Comparison of ENCODE assay signal across 8 cellular contexts in genomic region chr6:158040804-158041347, GRCh38. TPM values are rescaled to one million over a fixed set of nuclear protein-coding genes. Genes with fewer than 3 reads are reported as not detected.
DNase-seq lines count a peak whose midpoint lies in the region; ATAC-seq lines count a peak whose summit lies in the region.

No MANE protein-coding gene starts in this region.

- H3K27ac ChIP-seq in skin epidermis: peak overlapping the region in 12 of 21 experiments; percentile 10 to 81 (median 64)

- intact Hi-C loops in activated T-helper 2 cell treated with anti-CD3 and anti-CD28 coated beads, Interferon-gamma antibody, Interleukin-2, Interleukin-4, amounts not matched to agents 10 μg/mL and 5 μg/mL and 100 μg/mL, durations not matched to agents 14 hours and 24 hours and 36 hours (cut with micrococcal nuclease): no loop called here

- H3K4me1 ChIP-seq in HAP-1: no peaks in the 10 kb centered on the region; the same call in 1 of the 2 replicates

- DNase-seq in H7 (peak; percentile 26), glomerular visceral epithelial cell (ENCODE audit: extremely low spot score) (peak; percentile 77), SW 1271 (lab: John Stamatoyannopoulos, UW) (no peak), HAP-1 (ENCODE audit: low spot score in 2 of 2) (no peak), Kasumi-1 (lab: John Stamatoyannopoulos, UW) (no peak)
- no peak for DNase-seq in activated T-helper 2 cell treated with anti-CD3 and anti-CD28 coated beads, Interferon-gamma antibody, Interleukin-2, Interleukin-4, amounts not matched to agents 10 μg/mL and 5 μg/mL and 100 μg/mL, durations not matched to agents 14 hours and 24 hours and 36 hours (ENCODE audit: low spot score)

- H3K9me3 Mint-ChIP-seq in activated T-helper 2 cell treated with anti-CD3 and anti-CD28 coated beads, Interferon-gamma antibody, Interleukin-2, Interleukin-4, amounts not matched to agents 10 μg/mL and 5 μg/mL and 100 μg/mL, durations not matched to agents 14 hours and 24 hours and 36 hours: peaks cover 4% of the 10 kb centered on the region

- in situ Hi-C loops in HAP-1 (cut with MboI; ENCODE audit: low sequenced_read_pairs): no loop called here

- no peak overlapping the region for H3K4me3 ChIP-seq in H7 (ENCODE audit: insufficient read depth, low read depth, low read length)
- no peak overlapping the region for H3K4me3 ChIP-seq in skin epidermis
- H3K4me3 ChIP-seq in HAP-1: no peak overlapping the region

- no peaks in the 10 kb centered on the region for H3K27me3 Mint-ChIP-seq in activated T-helper 2 cell treated with anti-CD3 and anti-CD28 coated beads, Interferon-gamma antibody, Interleukin-2, Interleukin-4, amounts not matched to agents 10 μg/mL and 5 μg/mL and 100 μg/mL, durations not matched to agents 14 hours and 24 hours and 36 hours (ENCODE audit: low read depth)

- H3K36me3 Mint-ChIP-seq in activated T-helper 2 cell treated with anti-CD3 and anti-CD28 coated beads, Interferon-gamma antibody, Interleukin-2, Interleukin-4, amounts not matched to agents 10 μg/mL and 5 μg/mL and 100 μg/mL, durations not matched to agents 14 hours and 24 hours and 36 hours (ENCODE audit: low read depth): peaks cover 34% of the 10 kb centered on the region

- H3K27me3 ChIP-seq in H7 (ENCODE audit: control insufficient read depth, insufficient read depth, low read length): no peaks in the 10 kb centered on the region
- no peaks in the 10 kb centered on the region for H3K27me3 ChIP-seq in HAP-1 (ENCODE audit: low read depth)

- H3K36me3 ChIP-seq in H7 (replicated peaks; ENCODE audit: control insufficient read depth, insufficient read depth, low read length): no peaks in the 10 kb centered on the region; the same call in none of the 2 replicates
- H3K36me3 ChIP-seq in HAP-1 (replicated peaks): no peaks in the 10 kb centered on the region

- peak overlapping the region; percentile 43 for H3K27ac Mint-ChIP-seq in activated T-helper 2 cell treated with anti-CD3 and anti-CD28 coated beads, Interferon-gamma antibody, Interleukin-2, Interleukin-4, amounts not matched to agents 10 μg/mL and 5 μg/mL and 100 μg/mL, durations not matched to agents 14 hours and 24 hours and 36 hours

- no peak for ATAC-seq in GM21528 (IDR thresholded peaks at IDR 0.05; ENCODE audit: low FRiP score, unreplicated experiment)

- H3K4me1 Mint-ChIP-seq in activated T-helper 2 cell treated with anti-CD3 and anti-CD28 coated beads, Interferon-gamma antibody, Interleukin-2, Interleukin-4, amounts not matched to agents 10 μg/mL and 5 μg/mL and 100 μg/mL, durations not matched to agents 14 hours and 24 hours and 36 hours (ENCODE audit: low read depth): peaks cover 26% of the 10 kb centered on the region

- no peaks in the 10 kb centered on the region for H3K9me3 ChIP-seq in HAP-1

- H3K4me3 Mint-ChIP-seq in activated T-helper 2 cell treated with anti-CD3 and anti-CD28 coated beads, Interferon-gamma antibody, Interleukin-2, Interleukin-4, amounts not matched to agents 10 μg/mL and 5 μg/mL and 100 μg/mL, durations not matched to agents 14 hours and 24 hours and 36 hours (ENCODE audit: low read depth): no peak overlapping the region

RNA-seq across cellular contexts. Expression of gene SYNJ2, which starts 59.2 kb away (rescaled TPM):
- 10.7 and 15.0 TPM in 2 replicates for total RNA-seq in H7 (2014; rRNA removed; shearing (Covaris generic))
- 21.5 and 23.6 TPM in 2 replicates for total RNA-seq in activated T-helper 2 cell treated with anti-CD3 and anti-CD28 coated beads, Interferon-gamma antibody, Interleukin-2, Interleukin-4, amounts not matched to agents 10 μg/mL and 5 μg/mL and 100 μg/mL, durations not matched to agents 14 hours and 24 hours and 36 hours

Comparison
In these comparisons a context has a peak if more than half of its experiments do, and no peak if none do; other contexts are left out.
1. DNase-seq: peak in H7 (single experiment) and glomerular visceral epithelial cell (single experiment); none in activated T-helper 2 cell treated with anti-CD3 and anti-CD28 coated beads, Interferon-gamma antibody, Interleukin-2, Interleukin-4, amounts not matched to agents 10 μg/mL and 5 μg/mL and 100 μg/mL, durations not matched to agents 14 hours and 24 hours and 36 hours (single experiment), SW 1271 (0 of 2), HAP-1 (0 of 2) and Kasumi-1 (0 of 2).